Comparison of ENCODE assay signal across 8 cellular contexts in genomic region chr12:92538970-92539749, GRCh38.
DNase-seq lines count a peak whose midpoint lies in the region; ATAC-seq lines count a peak whose summit lies in the region.

No MANE protein-coding gene starts in this region.

- no peak for DNase-seq in T-helper 17 cell
- DNase-seq in glomerular visceral epithelial cell (ENCODE audit: extremely low spot score), result peak; percentile 68
- peak; percentile 43 for DNase-seq in stromal cell of bone marrow (ENCODE audit: low read depth)
- DNase-seq in NK-92 (lab: John Stamatoyannopoulos, UW; ENCODE audit: unreplicated experiment), result no peak
- no peak for DNase-seq in NCI-H187 (lab: John Stamatoyannopoulos, UW)

- H3K4me3 ChIP-seq in ACC112 (ENCODE audit: low read depth, low read length), result no peak overlapping the region

- H3K27me3 Mint-ChIP-seq in T-helper 17 cell, result no peaks in the 10 kb centered on the region

- H2AFZ ChIP-seq in ACC112 (ENCODE audit: low read length, unreplicated experiment), result no peak overlapping the region

- H3K4me1 ChIP-seq in ACC112 (ENCODE audit: control insufficient read depth, insufficient read depth, low read length, unreplicated experiment), result peaks cover 21% of the 10 kb centered on the region

- H3K27me3 ChIP-seq in ACC112 (ENCODE audit: insufficient read depth, low read length), result no peaks in the 10 kb centered on the region

- peak overlapping the region; percentile 33; the same call in 1 of the 2 replicates for H3K27ac ChIP-seq in ACC112 (ENCODE audit: low read depth, low read length)

- H3K36me3 ChIP-seq in ACC112 (ENCODE audit: insufficient read depth, low read length), result no peaks in the 10 kb centered on the region

- H3K36me3 Mint-ChIP-seq in T-helper 17 cell (ENCODE audit: low read depth), result no peaks in the 10 kb centered on the region

- peak; percentile 44 for ATAC-seq in GM18873 (IDR thresholded peaks at IDR 0.05; ENCODE audit: low FRiP score, unreplicated experiment)
- ATAC-seq in HG03342 (IDR thresholded peaks at IDR 0.05; ENCODE audit: unreplicated experiment), result peak; percentile 47
- peak; percentile 56 for ATAC-seq in T-helper 17 cell

- H3K27ac Mint-ChIP-seq in T-helper 17 cell, result peak overlapping the region; percentile 68

- H3K4me1 Mint-ChIP-seq in T-helper 17 cell, result peaks cover 20% of the 10 kb centered on the region

- no peaks in the 10 kb centered on the region for H3K79me2 ChIP-seq in ACC112 (ENCODE audit: control insufficient read depth, insufficient read depth, low read length, unreplicated experiment)

- no peaks in the 10 kb centered on the region for H3K9me3 ChIP-seq in T-helper 17 cell (ENCODE audit: control insufficient read depth, low read length, poor library complexity, severe bottlenecking)

- no peak overlapping the region for H3K4me3 Mint-ChIP-seq in T-helper 17 cell

Comparison
In these comparisons a context has a peak if more than half of its experiments do, and no peak if none do; other contexts are left out.
1. DNase-seq: peak in glomerular visceral epithelial cell (single experiment) and stromal cell of bone marrow (single experiment); none in T-helper 17 cell (0 of 3), NK-92 (single experiment) and NCI-H187 (0 of 2).
2. Peak in every context shown above with its lines, with median percentiles within 50 percentile points of each other: ATAC-seq.